3 cellular contexts compared by ENCODE assay signal in the genomic region with DNA sequence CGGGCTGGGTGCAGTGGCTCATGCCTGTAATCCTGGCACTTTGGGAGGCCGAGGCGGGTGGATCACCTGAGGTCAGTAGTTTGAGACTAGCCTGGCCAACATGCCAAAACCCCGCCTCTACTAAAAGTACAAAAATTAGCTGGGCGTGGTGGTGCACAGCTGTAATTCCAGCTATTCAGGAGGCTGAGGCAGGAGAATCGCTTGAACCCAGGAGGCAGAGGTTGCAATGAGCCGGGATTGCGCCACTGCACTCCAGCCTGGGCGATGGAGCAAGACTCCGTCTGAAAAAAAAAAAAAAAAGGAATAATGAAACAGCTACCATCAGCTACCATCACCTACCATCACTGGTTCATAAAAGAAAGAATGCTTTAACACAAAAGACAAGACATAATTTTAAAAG. TPM values are rescaled to one million over a fixed set of nuclear protein-coding genes. Genes with fewer than 3 reads are reported as not detected.
"Had no signal": no experiment of that assay in that cellular context is flagged by ENCODE, and none has a peak within 500 bp of the region (broad histone marks: within the 10 kb centered on the region; RNA-seq: fewer than 3 reads in every experiment).

No MANE protein-coding gene starts in this region.

RNA-seq across cellular contexts. Expression of a gene that starts 25.9 kb away (rescaled TPM):
- total RNA-seq: HepG2, PC-9, SJCRH30 had no signal
